ENCODE assay signal across 13 cellular contexts in the genomic region with DNA sequence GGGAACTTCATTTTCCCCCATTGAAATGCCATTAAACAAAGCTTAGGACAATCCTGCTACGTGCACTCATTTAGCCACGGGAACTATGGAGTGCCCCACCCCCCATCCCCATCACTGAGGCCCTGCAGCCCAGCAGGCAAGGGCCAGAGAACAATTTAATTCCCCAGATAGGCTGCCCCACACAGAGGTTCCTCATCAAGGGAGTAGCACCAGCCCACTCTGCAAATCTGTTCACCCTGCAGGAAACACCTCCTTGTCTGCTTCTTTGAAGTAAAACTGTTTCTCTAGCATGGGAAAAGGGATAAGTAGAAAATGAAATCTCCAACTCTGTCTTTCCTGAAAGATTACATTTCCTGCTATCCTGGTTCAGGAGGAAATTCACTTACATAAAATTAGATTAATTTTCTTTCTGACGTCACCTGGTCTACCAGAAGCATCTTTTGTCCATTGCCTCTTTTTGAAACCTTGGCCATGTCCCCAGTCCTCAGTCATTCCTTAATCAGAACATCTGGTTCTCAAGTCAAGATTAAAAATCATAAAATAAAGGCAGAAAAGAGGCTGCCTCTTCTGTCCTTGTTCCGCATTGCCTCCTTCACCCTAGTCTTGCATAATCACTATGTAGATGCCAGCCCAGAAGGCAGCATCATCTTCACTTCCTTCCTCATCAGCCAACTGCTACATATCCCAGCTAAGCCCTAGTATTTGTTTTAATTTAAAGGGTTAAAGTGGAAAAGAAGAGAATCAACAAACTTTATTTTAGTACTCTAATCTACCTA.
DNase-seq lines count a peak whose midpoint lies in the region; ATAC-seq and TF ChIP-seq lines count a peak whose summit lies in the region.
"Had no signal": no experiment of that assay in that cellular context is flagged by ENCODE, and none has a peak within 500 bp of the region (broad histone marks: within the 10 kb centered on the region; RNA-seq: fewer than 3 reads in every experiment).

No MANE protein-coding gene starts in this region.

- H3K4me2 ChIP-seq in neural progenitor cell, result peak overlapping the region; percentile 73

- peak overlapping the region; percentile 22 for H2AFZ ChIP-seq in neural progenitor cell (replicated peaks)
- H2AFZ ChIP-seq: parathyroid adenoma had no signal

- H3K27me3 Mint-ChIP-seq in neural progenitor cell (ENCODE audit: insufficient read depth, low read depth), result peaks cover 16% of the 10 kb centered on the region
- peaks cover 58% of the 10 kb centered on the region for H3K27me3 Mint-ChIP-seq in activated T-cell treated with anti-CD3 and anti-CD28 coated beads, Interleukin-2, amount 50 U/mL, for 24 hours
- peaks cover 24% of the 10 kb centered on the region for H3K27me3 Mint-ChIP-seq in activated naive CD8-positive, alpha-beta T cell treated with anti-CD3 and anti-CD28 coated beads, Interleukin-2, amount 50 U/mL, for 24 hours

- no peaks in the 10 kb centered on the region for H3K79me2 ChIP-seq in neural progenitor cell (ENCODE audit: low read depth)
- H3K79me2 ChIP-seq: parathyroid adenoma had no signal

- peak overlapping the region; percentile 39 for H3K27ac Mint-ChIP-seq in neural progenitor cell
- H3K27ac Mint-ChIP-seq in activated T-cell treated with anti-CD3 and anti-CD28 coated beads, Interleukin-2, amount 50 U/mL, for 24 hours, result no peak overlapping the region
- H3K27ac Mint-ChIP-seq in activated naive CD8-positive, alpha-beta T cell treated with anti-CD3 and anti-CD28 coated beads, Interleukin-2, amount 50 U/mL, for 24 hours, result no peak overlapping the region
- H3K27ac Mint-ChIP-seq: activated T-cell treated with anti-CD3 and anti-CD28 coated beads, Interleukin-2, amount 50 U/mL, for 72 hours; T-helper 17 cell had no signal

- peak overlapping the region; percentile 72 for H3K4me3 Mint-ChIP-seq in neural progenitor cell
- H3K4me3 Mint-ChIP-seq in activated T-cell treated with anti-CD3 and anti-CD28 coated beads, Interleukin-2, amount 50 U/mL, for 24 hours, result no peak overlapping the region
- H3K4me3 Mint-ChIP-seq in activated naive CD8-positive, alpha-beta T cell treated with anti-CD3 and anti-CD28 coated beads, Interleukin-2, amount 50 U/mL, for 24 hours, result no peak overlapping the region
- H3K4me3 Mint-ChIP-seq: activated T-cell treated with anti-CD3 and anti-CD28 coated beads, Interleukin-2, amount 50 U/mL, for 72 hours; T-helper 17 cell had no signal

- DNase-seq in ELF-1 (ENCODE audit: low read depth, low spot score) (peak; percentile 24), SJCRH30 (peak in 1 of 2 experiments; percentile 29), fibroblast of mammary gland (ENCODE audit: low read depth) (peak; percentile 5), neural progenitor cell (ENCODE audit: low spot score) (peak; percentile 74)
- DNase-seq in activated T-cell treated with anti-CD3 and anti-CD28 coated beads, Interleukin-2, amount 50 U/mL, for 24 hours, result no peak
- DNase-seq in stimulated activated naive CD4-positive, alpha-beta T cell treated with Interleukin-2 at 50 U/mL for 16 hours (lab: John Stamatoyannopoulos, UW), result no peak
- no peak for DNase-seq in activated CD4-positive, CD25-positive, alpha-beta regulatory T cell treated with anti-CD3 and anti-CD28 coated beads, Interleukin-2, amount 50 U/mL, for 72 hours
- no peak for DNase-seq in activated naive CD8-positive, alpha-beta T cell treated with anti-CD3 and anti-CD28 coated beads, Interleukin-2, amount 50 U/mL, for 24 hours
- DNase-seq: activated T-cell treated with anti-CD3 and anti-CD28 coated beads, Interleukin-2, amount 50 U/mL, for 72 hours; C1 segment of cervical spinal cord; cortex of kidney; T-helper 17 cell had no signal

- H3K36me3 Mint-ChIP-seq in neural progenitor cell, result peaks cover 9% of the 10 kb centered on the region
- H3K36me3 Mint-ChIP-seq in activated T-cell treated with anti-CD3 and anti-CD28 coated beads, Interleukin-2, amount 50 U/mL, for 24 hours (ENCODE audit: low read depth), result no peaks in the 10 kb centered on the region
- H3K36me3 Mint-ChIP-seq in activated naive CD8-positive, alpha-beta T cell treated with anti-CD3 and anti-CD28 coated beads, Interleukin-2, amount 50 U/mL, for 24 hours (ENCODE audit: low read depth), result no peaks in the 10 kb centered on the region

- H3K36me3 ChIP-seq in SJCRH30 (no peaks in the 10 kb centered on the region), neural progenitor cell (no peaks in the 10 kb centered on the region)

- H4K20me1 ChIP-seq in neural progenitor cell (ENCODE audit: low read depth), result no peaks in the 10 kb centered on the region

- TF ChIP-seq CTCF in fibroblast of mammary gland (conservative IDR thresholded peaks at IDR 0.05; ENCODE audit: control insufficient read depth, insufficient read depth, low read depth, low read length) (no peak), neural progenitor cell (IDR thresholded peaks at IDR 0.05) (no peak)

- no peak overlapping the region for H3K9ac ChIP-seq in neural progenitor cell
- H3K9ac ChIP-seq: parathyroid adenoma had no signal

- H3K9me3 Mint-ChIP-seq in neural progenitor cell, result peaks cover 25% of the 10 kb centered on the region
- H3K9me3 Mint-ChIP-seq in activated T-cell treated with anti-CD3 and anti-CD28 coated beads, Interleukin-2, amount 50 U/mL, for 24 hours, result no peaks in the 10 kb centered on the region
- no peaks in the 10 kb centered on the region for H3K9me3 Mint-ChIP-seq in activated naive CD8-positive, alpha-beta T cell treated with anti-CD3 and anti-CD28 coated beads, Interleukin-2, amount 50 U/mL, for 24 hours

- H3F3A ChIP-seq in neural progenitor cell (ENCODE audit: low read depth), result peaks cover 36% of the 10 kb centered on the region

- H3K27ac ChIP-seq in SJCRH30, result peak overlapping the region; percentile 30; the same call in 1 of the 2 replicates
- H3K27ac ChIP-seq in neural progenitor cell, result peak overlapping the region; percentile 86
- H3K27ac ChIP-seq: parathyroid adenoma had no signal

- peaks cover 32% of the 10 kb centered on the region for H3K4me1 Mint-ChIP-seq in neural progenitor cell
- peaks cover 3% of the 10 kb centered on the region for H3K4me1 Mint-ChIP-seq in activated T-cell treated with anti-CD3 and anti-CD28 coated beads, Interleukin-2, amount 50 U/mL, for 24 hours (ENCODE audit: low read depth)
- H3K4me1 Mint-ChIP-seq in activated naive CD8-positive, alpha-beta T cell treated with anti-CD3 and anti-CD28 coated beads, Interleukin-2, amount 50 U/mL, for 24 hours, result peaks cover 5% of the 10 kb centered on the region

- H3K9me3 ChIP-seq in SJCRH30 (replicated peaks), result no peaks in the 10 kb centered on the region; the same call in 1 of the 2 replicates
- H3K9me3 ChIP-seq in neural progenitor cell (ENCODE audit: low read depth), result peaks cover 7% of the 10 kb centered on the region

- ATAC-seq in activated naive CD8-positive, alpha-beta T cell treated with anti-CD3 and anti-CD28 coated beads, Interleukin-2, amount 50 U/mL, for 24 hours, result no peak
- ATAC-seq: activated T-cell treated with anti-CD3 and anti-CD28 coated beads, Interleukin-2, amount 50 U/mL, for 72 hours had no signal

- H3K4me1 ChIP-seq in SJCRH30, result peaks cover 4% of the 10 kb centered on the region; the same call in 1 of the 2 replicates
- peaks cover 42% of the 10 kb centered on the region for H3K4me1 ChIP-seq in neural progenitor cell
- H3K4me1 ChIP-seq: parathyroid adenoma had no signal

- H3K4me3 ChIP-seq in SJCRH30 (peak overlapping the region; percentile 37), fibroblast of mammary gland (ENCODE audit: control insufficient read depth, low read depth, low read length) (no peak overlapping the region), neural progenitor cell (peak overlapping the region; percentile 35)

- H3K27me3 ChIP-seq in SJCRH30, result no peaks in the 10 kb centered on the region
- H3K27me3 ChIP-seq in neural progenitor cell, result no peaks in the 10 kb centered on the region

Comparison
In these comparisons a context has a peak if more than half of its experiments do, and no peak if none do; other contexts are left out.
1. DNase-seq: peak in ELF-1 (single experiment), fibroblast of mammary gland (single experiment) and neural progenitor cell (single experiment); none in activated T-cell treated with anti-CD3 and anti-CD28 coated beads, Interleukin-2, amount 50 U/mL, for 24 hours (single experiment), stimulated activated naive CD4-positive, alpha-beta T cell treated with Interleukin-2 at 50 U/mL for 16 hours (single experiment), activated CD4-positive, CD25-positive, alpha-beta regulatory T cell treated with anti-CD3 and anti-CD28 coated beads, Interleukin-2, amount 50 U/mL, for 72 hours (single experiment) and activated naive CD8-positive, alpha-beta T cell treated with anti-CD3 and anti-CD28 coated beads, Interleukin-2, amount 50 U/mL, for 24 hours (single experiment).